Comparison of ENCODE assay signal across 9 cellular contexts in the genomic region with DNA sequence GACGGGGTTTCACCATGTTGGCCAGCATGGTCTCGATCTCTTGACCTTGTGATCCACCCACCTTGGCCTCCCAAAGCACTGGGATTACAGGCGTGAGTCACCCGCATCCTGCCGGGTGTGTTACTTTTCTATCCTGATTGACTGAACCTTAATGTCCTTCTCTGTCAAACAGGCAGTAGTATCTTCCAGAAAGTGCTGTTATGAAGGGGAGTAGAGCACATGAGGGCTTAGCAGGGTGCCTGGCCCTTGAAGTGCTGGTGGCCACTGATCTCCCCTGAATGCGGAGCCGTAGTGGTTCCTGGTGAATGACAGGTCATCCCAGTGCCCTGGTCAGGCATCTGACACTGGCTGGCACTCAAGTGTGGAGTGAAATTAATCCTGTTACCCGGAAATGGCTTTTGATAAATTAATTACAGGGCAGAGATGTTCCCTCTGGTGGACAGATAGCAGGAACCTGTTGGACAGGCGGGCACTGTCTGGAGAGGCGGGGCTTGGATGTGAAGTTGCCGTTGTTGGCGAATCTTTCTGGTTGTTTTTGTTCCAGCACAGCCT. TPM values are rescaled to one million over a fixed set of nuclear protein-coding genes. Genes with fewer than 3 reads are reported as not detected.
A peak's percentile ranks its signal among the peaks of the same experiment; 100 is the strongest.
DNase-seq lines count a peak whose midpoint lies in the region; ATAC-seq and TF ChIP-seq lines count a peak whose summit lies in the region.
"Had no signal": no experiment of that assay in that cellular context is flagged by ENCODE, and none has a peak within 500 bp of the region (broad histone marks: within the 10 kb centered on the region; RNA-seq: fewer than 3 reads in every experiment).

No MANE protein-coding gene starts in this region.

- H3K4me1 ChIP-seq in heart right ventricle = peaks cover 52 to 89% (median 72%) of the 10 kb centered on the region in 9 donors

- H3K27me3 Mint-ChIP-seq in activated B cell treated with CpG ODN at 0.5 μM for 24 hours = no peaks in the 10 kb centered on the region

- DNase-seq in NCI-H2029 (lab: John Stamatoyannopoulos, UW) = peak; percentile 49
- DNase-seq in NCI-H2029 treated with DMSO at 0.1 percent for 48 hours (lab: John Stamatoyannopoulos, UW) = no peak
- no peak for DNase-seq in activated B cell treated with CpG ODN at 0.5 μM for 24 hours
- DNase-seq in heart right ventricle = no peak
- DNase-seq in stimulated activated effector memory CD8-positive, alpha-beta T cell treated with anti-CD3 and anti-CD28 coated beads, Interleukin-12 subunit alpha, Interleukin-12 subunit beta, amount 100 ng/mL, for 72 hours (ENCODE audit: low spot score in 2 of 2) = no peak
- no peak for DNase-seq in GM19238 (ENCODE audit: insufficient read length, low spot score)
- no peak for DNase-seq in SW 1271 (lab: John Stamatoyannopoulos, UW)

- intact Hi-C loops in activated B cell treated with CpG ODN at 0.5 μM for 24 hours (cut with micrococcal nuclease) (no loop called here), heart right ventricle (cut with DNase I) (loop anchor here in 1 of 10 donors (10.0 kb wide), 1 partner anchor 48 kb away; no protein-coding TSS in a partner anchor)

- ATAC-seq in activated B cell treated with CpG ODN at 0.5 μM for 24 hours (ENCODE audit: low read depth) (no peak), heart right ventricle (peak; percentile 19 to 71 (median 54)), GM21447 (IDR thresholded peaks at IDR 0.05; ENCODE audit: unreplicated experiment) (no peak)
- no peak for ATAC-seq in stimulated activated effector memory CD8-positive, alpha-beta T cell treated with anti-CD3 and anti-CD28 coated beads, Interleukin-12 subunit alpha, Interleukin-12 subunit beta, amount 100 ng/mL, for 72 hours

- peaks cover 48% of the 10 kb centered on the region for H3K36me3 Mint-ChIP-seq in activated B cell treated with CpG ODN at 0.5 μM for 24 hours (ENCODE audit: low read depth)
- H3K36me3 Mint-ChIP-seq in stimulated activated effector memory CD8-positive, alpha-beta T cell treated with anti-CD3 and anti-CD28 coated beads, Interleukin-12 subunit alpha, Interleukin-12 subunit beta, amount 100 ng/mL, for 72 hours = peaks cover 53% of the 10 kb centered on the region

- H3K9me3 Mint-ChIP-seq in activated B cell treated with CpG ODN at 0.5 μM for 24 hours = no peaks in the 10 kb centered on the region
- H3K9me3 Mint-ChIP-seq in stimulated activated effector memory CD8-positive, alpha-beta T cell treated with anti-CD3 and anti-CD28 coated beads, Interleukin-12 subunit alpha, Interleukin-12 subunit beta, amount 100 ng/mL, for 72 hours = no peaks in the 10 kb centered on the region

- H3K27me3 ChIP-seq in heart right ventricle = no peaks in the 10 kb centered on the region

- H3K36me3 ChIP-seq in heart right ventricle = peaks cover 0 to 7% (median 0%) of the 10 kb centered on the region in 9 donors

- H3K27ac ChIP-seq in heart right ventricle = peak overlapping the region in 9 of 10 donors; percentile 39 to 75 (median 55)
- H3K27ac ChIP-seq: KMS-11 had no signal

- CTCF ChIA-PET in activated B cell treated with CpG ODN at 0.5 μM for 24 hours (lab: Charles Lee) = no interaction called here

- TF ChIP-seq CTCF in activated B cell treated with CpG ODN at 0.5 μM for 24 hours (IDR thresholded peaks at IDR 0.05) (no peak), heart right ventricle (IDR thresholded peaks at IDR 0.05) (peak in 6 of 9 donors; percentile 13 to 40 (median 31))

- H3K4me1 Mint-ChIP-seq in activated B cell treated with CpG ODN at 0.5 μM for 24 hours = peaks cover 70% of the 10 kb centered on the region
- H3K4me1 Mint-ChIP-seq in stimulated activated effector memory CD8-positive, alpha-beta T cell treated with anti-CD3 and anti-CD28 coated beads, Interleukin-12 subunit alpha, Interleukin-12 subunit beta, amount 100 ng/mL, for 72 hours = peaks cover 83% of the 10 kb centered on the region

- peak overlapping the region; percentile 80 for H3K27ac Mint-ChIP-seq in activated B cell treated with CpG ODN at 0.5 μM for 24 hours
- H3K27ac Mint-ChIP-seq in stimulated activated effector memory CD8-positive, alpha-beta T cell treated with anti-CD3 and anti-CD28 coated beads, Interleukin-12 subunit alpha, Interleukin-12 subunit beta, amount 100 ng/mL, for 72 hours = peak overlapping the region; percentile 81

- POLR2A ChIA-PET in activated B cell treated with CpG ODN at 0.5 μM for 24 hours (lab: Charles Lee) = interaction anchor here (0.6 kb wide), 1 partner anchor 152 kb away, joined by 3 read pairs; no protein-coding TSS in a partner anchor

- H3K4me3 ChIP-seq in heart right ventricle = no peak overlapping the region

- 46 to 49% methylated on average over 12 of the region's 12 CpGs for WGBS in heart right ventricle, 2 donors

- H3K4me3 Mint-ChIP-seq in activated B cell treated with CpG ODN at 0.5 μM for 24 hours = no peak overlapping the region
- H3K4me3 Mint-ChIP-seq in stimulated activated effector memory CD8-positive, alpha-beta T cell treated with anti-CD3 and anti-CD28 coated beads, Interleukin-12 subunit alpha, Interleukin-12 subunit beta, amount 100 ng/mL, for 72 hours = no peak overlapping the region

- no peaks in the 10 kb centered on the region for H3K9me3 ChIP-seq in heart right ventricle

RNA-seq across cellular contexts. Expression of a gene that starts 28.4 kb away (rescaled TPM):
- total RNA-seq in activated B cell treated with CpG ODN at 0.5 μM for 24 hours (170 and 206 TPM in 2 replicates), heart right ventricle (100 to 1,000 TPM; 107 to 153 (median 132) TPM)
- 10 to 100 TPM; 26.4 to 77.1 TPM for polyA plus RNA-seq in heart right ventricle

Comparison
In these comparisons a context has a peak if more than half of its experiments do, and no peak if none do; other contexts are left out.
1. ATAC-seq: peak in heart right ventricle (8 of 8); none in activated B cell treated with CpG ODN at 0.5 μM for 24 hours (single experiment), stimulated activated effector memory CD8-positive, alpha-beta T cell treated with anti-CD3 and anti-CD28 coated beads, Interleukin-12 subunit alpha, Interleukin-12 subunit beta, amount 100 ng/mL, for 72 hours (single experiment) and GM21447 (single experiment).